Comparison of ENCODE assay signal across 18 cellular contexts in genomic region chr2:9524291-9524690, GRCh38. TPM values are rescaled to one million over a fixed set of nuclear protein-coding genes. Genes with fewer than 3 reads are reported as not detected.
DNase-seq lines count a peak whose midpoint lies in the region; ATAC-seq and TF ChIP-seq lines count a peak whose summit lies in the region.
"Had no signal": no experiment of that assay in that cellular context is flagged by ENCODE, and none has a peak within 500 bp of the region (broad histone marks: within the 10 kb centered on the region; RNA-seq: fewer than 3 reads in every experiment).

No MANE protein-coding gene starts in this region.

- H3K27ac Mint-ChIP-seq in T-helper 17 cell: peak overlapping the region; percentile 29
- H3K27ac Mint-ChIP-seq: GM23338 had no signal

- WGBS in spleen, 5 donors: 92 to 99% (median 95%) methylated on average over 8 of the region's 8 CpGs
- WGBS in adrenal gland, 4 donors: 80 to 86% (median 82%) methylated on average over 8 of the region's 8 CpGs

- H3K36me3 ChIP-seq in upper lobe of right lung: peaks cover 79% of the 10 kb centered on the region
- peaks cover 0 to 100% (median 63%) of the 10 kb centered on the region in 6 donors for H3K36me3 ChIP-seq in spleen
- H3K36me3 ChIP-seq in adrenal gland (replicated peaks in 1 of 2): peaks cover 0 to 23% of the 10 kb centered on the region in 2 donors

- no peak for TF ChIP-seq POLR2A in spleen (IDR thresholded peaks at IDR 0.05)
- TF ChIP-seq POLR2A in adrenal gland (IDR thresholded peaks at IDR 0.05): no peak

- H3K36me3 Mint-ChIP-seq in T-helper 17 cell (ENCODE audit: low read depth): peaks cover 6% of the 10 kb centered on the region

- no peaks in the 10 kb centered on the region for H3K9me3 ChIP-seq in T-helper 17 cell (ENCODE audit: control insufficient read depth, low read length, poor library complexity, severe bottlenecking)
- no peaks in the 10 kb centered on the region for H3K9me3 ChIP-seq in upper lobe of right lung
- no peaks in the 10 kb centered on the region for H3K9me3 ChIP-seq in spleen
- no peaks in the 10 kb centered on the region for H3K9me3 ChIP-seq in adrenal gland (replicated peaks in 1 of 3)
- H3K9me3 ChIP-seq: Caco-2 had no signal

- no peak for DNase-seq in T-helper 17 cell
- DNase-seq in caudate nucleus (lab: John Stamatoyannopoulos, UW): no peak
- DNase-seq in substantia nigra (lab: John Stamatoyannopoulos, UW): no peak
- DNase-seq in upper lobe of right lung: no peak
- DNase-seq in DMS53 (lab: John Stamatoyannopoulos, UW): no peak
- DNase-seq in SW 1271 (lab: John Stamatoyannopoulos, UW): no peak
- DNase-seq in spleen: no peak
- no peak for DNase-seq in adrenal gland
- DNase-seq: C1 segment of cervical spinal cord; Caco-2; CD4-positive, alpha-beta memory T cell; DMS153; DMS79; EL; GDM1; H9 had no signal

- intact Hi-C loops in upper lobe of right lung (cut with DNase I) (no loop called here), spleen (cut with DNase I; ENCODE audit: low total_unique reads) (no loop called here), adrenal gland (cut with DNase I) (no loop called here)

- ATAC-seq in T-helper 17 cell (no peak), upper lobe of right lung (peak; percentile 78)
- ATAC-seq: GM23338, HCT116 had no signal

- no peaks in the 10 kb centered on the region for H3K27me3 Mint-ChIP-seq in T-helper 17 cell
- H3K27me3 Mint-ChIP-seq: CD4-positive, alpha-beta memory T cell had no signal

- no peak overlapping the region for H3K4me3 ChIP-seq in upper lobe of right lung
- H3K4me3 ChIP-seq in spleen: no peak overlapping the region
- H3K4me3 ChIP-seq in adrenal gland: no peak overlapping the region
- H3K4me3 ChIP-seq: GM23338 had no signal

- H3K4me3 Mint-ChIP-seq in T-helper 17 cell: no peak overlapping the region
- H3K4me3 Mint-ChIP-seq: CD4-positive, alpha-beta memory T cell; GM23338; H9 had no signal

- TF ChIP-seq CTCF in upper lobe of right lung (IDR thresholded peaks at IDR 0.05) (no peak), spleen (IDR thresholded peaks at IDR 0.05 in 8 of 11, conservative IDR thresholded peaks at IDR 0.05 in 3 of 11) (no peak), adrenal gland (IDR thresholded peaks at IDR 0.05) (no peak)

- H3K4me1 Mint-ChIP-seq in T-helper 17 cell: peaks cover 8% of the 10 kb centered on the region
- H3K4me1 Mint-ChIP-seq: GM23338, H9 had no signal

- H3K27ac ChIP-seq in caudate nucleus (ENCODE audit: low read depth, low read length) (peak overlapping the region; percentile 3), substantia nigra (ENCODE audit: low read depth, low read length, poor library complexity, severe bottlenecking) (peak overlapping the region; percentile 49), upper lobe of right lung (no peak overlapping the region), spleen (no peak overlapping the region), adrenal gland (no peak overlapping the region)

- H3K27me3 ChIP-seq in upper lobe of right lung (no peaks in the 10 kb centered on the region), spleen (replicated peaks in 1 of 7) (no peaks in the 10 kb centered on the region), adrenal gland (no peaks in the 10 kb centered on the region)

- H3K4me1 ChIP-seq in upper lobe of right lung (no peaks in the 10 kb centered on the region), spleen (no peaks in the 10 kb centered on the region), adrenal gland (replicated peaks in 1 of 2) (no peaks in the 10 kb centered on the region)
- H3K4me1 ChIP-seq: Caco-2 had no signal

RNA-seq across cellular contexts. Expression of gene ADAM17, which starts 31.3 kb away (rescaled TPM):
- total RNA-seq in T-helper 17 cell (10 to 100 TPM; 27.2 to 34.0 TPM), upper lobe of right lung (57.7 TPM), spleen (10 to 100 TPM; 27.4 to 54.0 (median 44.4) TPM), adrenal gland (10 to 100 TPM; 14.5 to 30.0 (median 22.3) TPM)
- polyA plus RNA-seq in spleen (10 to 100 TPM in 1 of 3 donors, 1 to 10 TPM in 2; 9.4 to 10.6 (median 9.4) TPM), adrenal gland (10 to 100 TPM; 10.6 to 15.0 (median 12.3) TPM)

RNA-seq across cellular contexts. Expression of gene IAH1, which starts 49.9 kb away (rescaled TPM):
- total RNA-seq in T-helper 17 cell: 10 to 100 TPM; 43.6 to 45.2 TPM
- 39.0 TPM for total RNA-seq in upper lobe of right lung
- total RNA-seq in spleen: 10 to 100 TPM; 29.7 to 43.7 (median 37.6) TPM
- 10 to 100 TPM; 53.8 to 76.5 (median 55.8) TPM for polyA plus RNA-seq in spleen
- total RNA-seq in adrenal gland: 100 to 1,000 TPM in 3 of 8 donors, 10 to 100 TPM in 5; 61.9 to 203 (median 84.5) TPM
- polyA plus RNA-seq in adrenal gland: 100 to 1,000 TPM in 1 of 3 donors, 10 to 100 TPM in 2; 74.4 to 172 (median 77.4) TPM

Comparison
In these comparisons a context has a peak if more than half of its experiments do, and no peak if none do; other contexts are left out.
1. H3K27ac ChIP-seq: peak in caudate nucleus (single experiment) and substantia nigra (single experiment); none in upper lobe of right lung (single experiment), spleen (0 of 8) and adrenal gland (0 of 5).